Comparison of ENCODE assay signal across 10 cellular contexts in the genomic region with DNA sequence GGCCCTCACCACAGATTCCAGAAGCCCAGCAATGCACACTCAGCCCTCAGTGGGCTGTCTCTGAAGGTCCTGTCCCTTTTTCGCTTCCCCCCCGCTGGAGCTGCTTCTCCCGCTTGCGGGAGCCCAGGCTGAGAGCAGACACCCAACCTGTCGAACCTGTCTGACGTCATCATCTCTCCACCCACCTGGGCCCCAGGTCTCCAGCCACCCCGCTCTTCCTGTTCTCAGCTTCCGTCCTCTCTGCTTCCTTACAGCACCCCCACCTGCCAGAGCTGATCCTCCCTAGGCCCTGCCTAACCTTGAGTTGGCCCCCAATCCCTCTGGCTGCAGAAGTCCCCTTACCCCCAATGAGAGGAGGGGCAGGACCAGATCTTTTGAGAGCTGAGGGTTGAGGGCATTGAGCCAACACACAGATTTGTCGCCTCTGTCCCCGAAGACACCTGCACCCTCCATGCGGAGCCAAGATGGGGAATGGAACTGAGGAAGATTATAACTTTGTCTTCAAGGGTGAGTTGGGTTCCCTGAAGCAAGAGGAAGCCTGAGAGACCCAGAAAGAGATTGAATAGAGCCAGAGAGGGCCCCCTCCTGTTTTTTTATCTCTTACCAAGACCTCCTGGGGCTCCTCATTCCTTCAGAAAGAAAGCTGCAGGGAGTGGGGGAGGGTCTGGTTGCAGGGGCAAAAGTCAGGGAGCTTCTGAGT. TPM values are rescaled to one million over a fixed set of nuclear protein-coding genes. Genes with fewer than 3 reads are reported as not detected.
DNase-seq lines count a peak whose midpoint lies in the region; ATAC-seq and TF ChIP-seq lines count a peak whose summit lies in the region.
"Had no signal": no experiment of that assay in that cellular context is flagged by ENCODE, and none has a peak within 500 bp of the region (broad histone marks: within the 10 kb centered on the region; RNA-seq: fewer than 3 reads in every experiment).

A gene (plus strand): TSS at position 224 of the 700 bp plus-strand sequence. CDS start 241 bp downstream, at position 465.

- intact Hi-C loops in Calu3 (cut with micrococcal nuclease; ENCODE audit: unreplicated experiment): loop anchor here (5.0 kb wide), 1 partner anchor 39 kb away; a partner anchor contains a TSS
- intact Hi-C loops in dendritic cell treated with granulocyte-macrophage colony-stimulating factor and Interleukin-4, amounts not matched to agents 40 ng/mL and 50 ng/mL, for 4 days (cut with micrococcal nuclease): no loop called here

- H3K4me1 ChIP-seq in mucosa of rectum (ENCODE audit: control insufficient read depth in 2 of 2, insufficient read depth in 2 of 2, low read length in 2 of 2): peaks cover 2 to 9% of the 10 kb centered on the region in 2 donors

- no peak for ATAC-seq in activated T-helper 17 cell treated with anti-CD3 and anti-CD28 coated beads, Interleukin-2, amount 50 U/mL, for 72 hours (replicated peaks)

- peak within 1 kb of the TSS; percentile 85 to 94 for H3K9ac ChIP-seq in mucosa of rectum (ENCODE audit: low read depth in 1 of 2, low read length in 2 of 2)

- H3K36me3 ChIP-seq in mucosa of rectum (ENCODE audit: control insufficient read depth in 2 of 2, insufficient read depth in 2 of 2, low read length in 2 of 2): peaks cover 6 to 12% of the 10 kb centered on the region in 2 donors

- DNase-seq in Calu3 (peak; percentile 95), NCI-H2081 treated with DMSO at 0.1 percent for 48 hours (lab: John Stamatoyannopoulos, UW) (peak; percentile 77), NCI-H1694 (lab: John Stamatoyannopoulos, UW) (no peak), GOT3 (lab: John Stamatoyannopoulos, UW) (no peak), glomerular visceral epithelial cell (ENCODE audit: extremely low spot score) (no peak)
- DNase-seq: SW 1271 had no signal

- no peaks in the 10 kb centered on the region for H3K9me3 Mint-ChIP-seq in Calu3 (ENCODE audit: low read depth, unreplicated experiment)
- H3K9me3 Mint-ChIP-seq in dendritic cell treated with granulocyte-macrophage colony-stimulating factor and Interleukin-4, amounts not matched to agents 40 ng/mL and 50 ng/mL, for 4 days: no peaks in the 10 kb centered on the region
- H3K9me3 Mint-ChIP-seq in activated T-helper 17 cell treated with anti-CD3 and anti-CD28 coated beads, Interleukin-2, amount 50 U/mL, for 72 hours: no peaks in the 10 kb centered on the region

- H3K9me3 ChIP-seq in mucosa of rectum (ENCODE audit: control insufficient read depth in 2 of 2, low read length in 2 of 2): no peaks in the 10 kb centered on the region

- H3K36me3 Mint-ChIP-seq in Calu3 (ENCODE audit: insufficient read depth, unreplicated experiment): peaks cover 73% of the 10 kb centered on the region
- peaks cover 32% of the 10 kb centered on the region for H3K36me3 Mint-ChIP-seq in dendritic cell treated with granulocyte-macrophage colony-stimulating factor and Interleukin-4, amounts not matched to agents 40 ng/mL and 50 ng/mL, for 4 days (ENCODE audit: low read depth)
- peaks cover 20% of the 10 kb centered on the region for H3K36me3 Mint-ChIP-seq in activated T-helper 17 cell treated with anti-CD3 and anti-CD28 coated beads, Interleukin-2, amount 50 U/mL, for 72 hours (ENCODE audit: low read depth)

- CTCF ChIA-PET in Calu3 (lab: Charles Lee): interaction anchor here (0.6 to 1.5 kb wide), 5 partner anchors 22 to 123 kb away, joined by 3 to 6 read pairs (median 3); no protein-coding TSS in a partner anchor

- BruUV-seq in Calu3 (replicated peaks; lab: Mats Ljungman, UMichigan): TSS peak; percentile 72

- peak within 1 kb of the TSS; percentile 98 for H3K27ac Mint-ChIP-seq in Calu3 (ENCODE audit: unreplicated experiment)
- H3K27ac Mint-ChIP-seq in dendritic cell treated with granulocyte-macrophage colony-stimulating factor and Interleukin-4, amounts not matched to agents 40 ng/mL and 50 ng/mL, for 4 days: peak within 1 kb of the TSS; percentile 12
- no peak within 1 kb of the TSS for H3K27ac Mint-ChIP-seq in activated T-helper 17 cell treated with anti-CD3 and anti-CD28 coated beads, Interleukin-2, amount 50 U/mL, for 72 hours

- peak within 1 kb of the TSS; percentile 82 to 95 for H3K27ac ChIP-seq in mucosa of rectum (ENCODE audit: low read depth in 2 of 2, low read length in 2 of 2)

- no peaks in the 10 kb centered on the region for H3K27me3 ChIP-seq in mucosa of rectum (ENCODE audit: control insufficient read depth in 2 of 2, insufficient read depth in 2 of 2, low read length in 2 of 2)

- peaks cover 47% of the 10 kb centered on the region for H3K4me1 Mint-ChIP-seq in Calu3 (ENCODE audit: low read depth, unreplicated experiment)
- H3K4me1 Mint-ChIP-seq in dendritic cell treated with granulocyte-macrophage colony-stimulating factor and Interleukin-4, amounts not matched to agents 40 ng/mL and 50 ng/mL, for 4 days (ENCODE audit: low read depth): peaks cover 52% of the 10 kb centered on the region
- H3K4me1 Mint-ChIP-seq in activated T-helper 17 cell treated with anti-CD3 and anti-CD28 coated beads, Interleukin-2, amount 50 U/mL, for 72 hours: peaks cover 12% of the 10 kb centered on the region

- H3K27me3 Mint-ChIP-seq in Calu3 (ENCODE audit: unreplicated experiment): no peaks in the 10 kb centered on the region
- peaks cover 4% of the 10 kb centered on the region for H3K27me3 Mint-ChIP-seq in dendritic cell treated with granulocyte-macrophage colony-stimulating factor and Interleukin-4, amounts not matched to agents 40 ng/mL and 50 ng/mL, for 4 days
- no peaks in the 10 kb centered on the region for H3K27me3 Mint-ChIP-seq in activated T-helper 17 cell treated with anti-CD3 and anti-CD28 coated beads, Interleukin-2, amount 50 U/mL, for 72 hours

- peak within 1 kb of the TSS; percentile 84 to 85 for H3K4me3 ChIP-seq in mucosa of rectum (ENCODE audit: low read length in 2 of 2)

- no peak for TF ChIP-seq CTCF in Calu3 (IDR thresholded peaks at IDR 0.05; ENCODE audit: unreplicated experiment)

- peak within 1 kb of the TSS; percentile 96 for H3K4me3 Mint-ChIP-seq in Calu3 (ENCODE audit: low read depth, unreplicated experiment)
- H3K4me3 Mint-ChIP-seq in dendritic cell treated with granulocyte-macrophage colony-stimulating factor and Interleukin-4, amounts not matched to agents 40 ng/mL and 50 ng/mL, for 4 days: no peak within 1 kb of the TSS
- H3K4me3 Mint-ChIP-seq in activated T-helper 17 cell treated with anti-CD3 and anti-CD28 coated beads, Interleukin-2, amount 50 U/mL, for 72 hours: no peak within 1 kb of the TSS

RNA-seq across cellular contexts. Expression of the gene that starts here (rescaled TPM):
- 182 and 189 TPM in 2 replicates for total RNA-seq in Calu3 (2022)
- total RNA-seq in activated T-helper 17 cell treated with anti-CD3 and anti-CD28 coated beads, Interleukin-2, amount 50 U/mL, for 72 hours: 1 to 10 TPM in 1 of 2 donors, under 1 TPM in 1; 0.43 to 1.2 TPM
- total RNA-seq: endothelial cell of umbilical vein had no signal

Comparison
In these comparisons a context has a peak if more than half of its experiments do, and no peak if none do; other contexts are left out.
1. RNA of the gene that starts here (total RNA-seq): 182 to 189 TPM in Calu3; 0.43 to 1.2 TPM in activated T-helper 17 cell treated with anti-CD3 and anti-CD28 coated beads, Interleukin-2, amount 50 U/mL, for 72 hours; every median in the first group is over 10 times any median in the second.
2. DNase-seq: peak in Calu3 (single experiment) and NCI-H2081 treated with DMSO at 0.1 percent for 48 hours (single experiment); none in NCI-H1694 (single experiment), GOT3 (single experiment) and glomerular visceral epithelial cell (single experiment).